ENCODE assay signal across 1 cellular context in genomic region chrX:2934715-2935363, GRCh38.
TF ChIP-seq lines count a peak whose summit lies in the region.

No MANE protein-coding gene starts in this region.

TF ChIP-seq in HepG2, 621 proteins besides CTCF, POLR2A, EP300 and RAD21 (continued from another document):
- TF ChIP-seq, protein P1, sequence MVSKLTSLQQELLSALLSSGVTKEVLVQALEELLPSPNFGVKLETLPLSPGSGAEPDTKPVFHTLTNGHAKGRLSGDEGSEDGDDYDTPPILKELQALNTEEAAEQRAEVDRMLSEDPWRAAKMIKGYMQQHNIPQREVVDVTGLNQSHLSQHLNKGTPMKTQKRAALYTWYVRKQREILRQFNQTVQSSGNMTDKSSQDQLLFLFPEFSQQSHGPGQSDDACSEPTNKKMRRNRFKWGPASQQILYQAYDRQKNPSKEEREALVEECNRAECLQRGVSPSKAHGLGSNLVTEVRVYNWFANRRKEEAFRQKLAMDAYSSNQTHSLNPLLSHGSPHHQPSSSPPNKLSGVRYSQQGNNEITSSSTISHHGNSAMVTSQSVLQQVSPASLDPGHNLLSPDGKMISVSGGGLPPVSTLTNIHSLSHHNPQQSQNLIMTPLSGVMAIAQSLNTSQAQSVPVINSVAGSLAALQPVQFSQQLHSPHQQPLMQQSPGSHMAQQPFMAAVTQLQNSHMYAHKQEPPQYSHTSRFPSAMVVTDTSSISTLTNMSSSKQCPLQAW (CRISPR knock-in tag; IDR thresholded peaks at IDR 0.05) = no peak
- TF ChIP-seq PAX8 (CRISPR knock-in tag; IDR thresholded peaks at IDR 0.05; ENCODE audit: borderline replicate concordance) (no peak), PCBP2 (optimal IDR thresholded peaks at IDR 0.05; ENCODE audit: low read depth, low read length, poor library complexity, severe bottlenecking) (no peak), ZNF710 (CRISPR knock-in tag; IDR thresholded peaks at IDR 0.05; ENCODE audit: borderline replicate concordance) (no peak), ZNF557 (CRISPR knock-in tag; IDR thresholded peaks at IDR 0.05) (no peak), ZNF782 (CRISPR knock-in tag; IDR thresholded peaks at IDR 0.05; ENCODE audit: borderline replicate concordance) (no peak), BHLHE40 (IDR thresholded peaks at IDR 0.05; ENCODE audit: low read length) (no peak), CEBPG (CRISPR knock-in tag; IDR thresholded peaks at IDR 0.05) (no peak)
- TF ChIP-seq, protein P2, sequence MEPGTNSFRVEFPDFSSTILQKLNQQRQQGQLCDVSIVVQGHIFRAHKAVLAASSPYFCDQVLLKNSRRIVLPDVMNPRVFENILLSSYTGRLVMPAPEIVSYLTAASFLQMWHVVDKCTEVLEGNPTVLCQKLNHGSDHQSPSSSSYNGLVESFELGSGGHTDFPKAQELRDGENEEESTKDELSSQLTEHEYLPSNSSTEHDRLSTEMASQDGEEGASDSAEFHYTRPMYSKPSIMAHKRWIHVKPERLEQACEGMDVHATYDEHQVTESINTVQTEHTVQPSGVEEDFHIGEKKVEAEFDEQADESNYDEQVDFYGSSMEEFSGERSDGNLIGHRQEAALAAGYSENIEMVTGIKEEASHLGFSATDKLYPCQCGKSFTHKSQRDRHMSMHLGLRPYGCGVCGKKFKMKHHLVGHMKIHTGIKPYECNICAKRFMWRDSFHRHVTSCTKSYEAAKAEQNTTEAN (CRISPR knock-in tag; conservative IDR thresholded peaks at IDR 0.05) = no peak
- TF ChIP-seq, protein P3, sequence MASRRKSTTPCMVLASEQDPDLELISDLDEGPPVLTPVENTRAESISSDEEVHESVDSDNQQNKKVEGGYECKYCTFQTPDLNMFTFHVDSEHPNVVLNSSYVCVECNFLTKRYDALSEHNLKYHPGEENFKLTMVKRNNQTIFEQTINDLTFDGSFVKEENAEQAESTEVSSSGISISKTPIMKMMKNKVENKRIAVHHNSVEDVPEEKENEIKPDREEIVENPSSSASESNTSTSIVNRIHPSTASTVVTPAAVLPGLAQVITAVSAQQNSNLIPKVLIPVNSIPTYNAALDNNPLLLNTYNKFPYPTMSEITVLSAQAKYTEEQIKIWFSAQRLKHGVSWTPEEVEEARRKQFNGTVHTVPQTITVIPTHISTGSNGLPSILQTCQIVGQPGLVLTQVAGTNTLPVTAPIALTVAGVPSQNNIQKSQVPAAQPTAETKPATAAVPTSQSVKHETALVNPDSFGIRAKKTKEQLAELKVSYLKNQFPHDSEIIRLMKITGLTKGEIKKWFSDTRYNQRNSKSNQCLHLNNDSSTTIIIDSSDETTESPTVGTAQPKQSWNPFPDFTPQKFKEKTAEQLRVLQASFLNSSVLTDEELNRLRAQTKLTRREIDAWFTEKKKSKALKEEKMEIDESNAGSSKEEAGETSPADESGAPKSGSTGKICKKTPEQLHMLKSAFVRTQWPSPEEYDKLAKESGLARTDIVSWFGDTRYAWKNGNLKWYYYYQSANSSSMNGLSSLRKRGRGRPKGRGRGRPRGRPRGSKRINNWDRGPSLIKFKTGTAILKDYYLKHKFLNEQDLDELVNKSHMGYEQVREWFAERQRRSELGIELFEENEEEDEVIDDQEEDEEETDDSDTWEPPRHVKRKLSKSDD (CRISPR knock-in tag; IDR thresholded peaks at IDR 0.05; ENCODE audit: low read depth) = no peak
